Comparison of ENCODE assay signal across 11 cellular contexts in genomic region chr1:1144843-1145546, GRCh38. TPM values are rescaled to one million over a fixed set of nuclear protein-coding genes. Genes with fewer than 3 reads are reported as not detected.
DNase-seq lines count a peak whose midpoint lies in the region; ATAC-seq and TF ChIP-seq lines count a peak whose summit lies in the region.
"Had no signal": no experiment of that assay in that cellular context is flagged by ENCODE, and none has a peak within 500 bp of the region (broad histone marks: within the 10 kb centered on the region; RNA-seq: fewer than 3 reads in every experiment).

No MANE protein-coding gene starts in this region.

- H3K4me3 ChIP-seq in BLaER1 (peak overlapping the region; percentile 29), HL-60 (replicated peaks; ENCODE audit: insufficient read depth, low read length) (no peak overlapping the region)
- H3K4me3 ChIP-seq: gastroesophageal sphincter had no signal

- H3K27me3 ChIP-seq in BLaER1, result peaks cover 5% of the 10 kb centered on the region; the same call in 1 of the 2 replicates
- H3K27me3 ChIP-seq in HL-60 (ENCODE audit: insufficient read depth, poor library complexity, severe bottlenecking), result no peaks in the 10 kb centered on the region

- no peaks in the 10 kb centered on the region for H3K36me3 Mint-ChIP-seq in activated naive CD8-positive, alpha-beta T cell treated with anti-CD3 and anti-CD28 coated beads, Interleukin-2, amount 10 ng/mL, durations not matched to agents 7 days and 5 days

- H3K27me3 Mint-ChIP-seq in activated naive CD8-positive, alpha-beta T cell treated with anti-CD3 and anti-CD28 coated beads, Interleukin-2, amount 10 ng/mL, durations not matched to agents 7 days and 5 days, result no peaks in the 10 kb centered on the region

- peak overlapping the region; percentile 8 for H3K4me3 Mint-ChIP-seq in activated naive CD8-positive, alpha-beta T cell treated with anti-CD3 and anti-CD28 coated beads, Interleukin-2, amount 10 ng/mL, durations not matched to agents 7 days and 5 days

- peak overlapping the region; percentile 99 for H3K27ac Mint-ChIP-seq in activated naive CD8-positive, alpha-beta T cell treated with anti-CD3 and anti-CD28 coated beads, Interleukin-2, amount 10 ng/mL, durations not matched to agents 7 days and 5 days

- POLR2A ChIA-PET in activated naive CD8-positive, alpha-beta T cell treated with anti-CD3 and anti-CD28 coated beads, Interleukin-2, amount 10 ng/mL, durations not matched to agents 7 days and 5 days (lab: Charles Lee), result interaction anchor here (0.6 to 1.2 kb wide), 5 partner anchors 10 to 43 kb away, joined by 3 to 4 read pairs (median 3); partner anchors contain the start of gene TTLL10

- TF ChIP-seq CTCF in HL-60 (IDR thresholded peaks at IDR 0.05; ENCODE audit: insufficient read depth, low read length), result no peak

- H3K36me3 ChIP-seq in BLaER1, result no peaks in the 10 kb centered on the region
- H3K36me3 ChIP-seq: gastroesophageal sphincter had no signal

- peak overlapping the region; percentile 97 for H3K27ac ChIP-seq in BLaER1
- H3K27ac ChIP-seq in HL-60 (replicated peaks), result peak overlapping the region; percentile 94
- H3K27ac ChIP-seq: gastroesophageal sphincter had no signal

- peaks cover 4% of the 10 kb centered on the region for H3K4me1 Mint-ChIP-seq in activated naive CD8-positive, alpha-beta T cell treated with anti-CD3 and anti-CD28 coated beads, Interleukin-2, amount 10 ng/mL, durations not matched to agents 7 days and 5 days

- peak overlapping the region; percentile 83 for H3K9ac ChIP-seq in BLaER1

- H4K20me1 ChIP-seq in BLaER1, result no peaks in the 10 kb centered on the region

- H3K9me3 Mint-ChIP-seq in activated naive CD8-positive, alpha-beta T cell treated with anti-CD3 and anti-CD28 coated beads, Interleukin-2, amount 10 ng/mL, durations not matched to agents 7 days and 5 days, result no peaks in the 10 kb centered on the region

- H3K4me1 ChIP-seq in BLaER1, result peaks cover 67% of the 10 kb centered on the region
- H3K4me1 ChIP-seq: gastroesophageal sphincter had no signal

- DNase-seq in HL-60 (ENCODE audit: low read depth in 1 of 2, low spot score in 1 of 2) (no peak), myocyte (ENCODE audit: low read depth) (peak; percentile 50), NCI-H1092 treated with DMSO at 0.1 percent for 48 hours (lab: John Stamatoyannopoulos, UW) (no peak), GM19238 (ENCODE audit: insufficient read length, low spot score) (no peak), medulla oblongata (ENCODE audit: extremely low spot score) (no peak)
- DNase-seq in activated naive CD8-positive, alpha-beta T cell treated with anti-CD3 and anti-CD28 coated beads, Interleukin-2, amount 10 ng/mL, durations not matched to agents 7 days and 5 days, result no peak
- DNase-seq: amniotic stem cell had no signal

- no peak for ATAC-seq in activated naive CD8-positive, alpha-beta T cell treated with anti-CD3 and anti-CD28 coated beads, Interleukin-2, amount 10 ng/mL, durations not matched to agents 7 days and 5 days (ENCODE audit: low read depth)
- no peak for ATAC-seq in HG03565 (IDR thresholded peaks at IDR 0.05; ENCODE audit: unreplicated experiment)
- ATAC-seq: gastroesophageal sphincter, SK-N-SH treated with all-trans-retinoic acid at 6 μM for 48 hours had no signal

- H3K4me2 ChIP-seq in BLaER1, result peak overlapping the region; percentile 81

- no peaks in the 10 kb centered on the region for H3K9me3 ChIP-seq in BLaER1
- H3K9me3 ChIP-seq: gastroesophageal sphincter had no signal

RNA-seq across cellular contexts. Expression of gene TTLL10, which starts 28.7 kb away (rescaled TPM):
- not detected for total RNA-seq in activated naive CD8-positive, alpha-beta T cell treated with anti-CD3 and anti-CD28 coated beads, Interleukin-2, amount 10 ng/mL, durations not matched to agents 7 days and 5 days
- total RNA-seq in myocyte, result not detected in 2 replicates
- polyA plus RNA-seq in myocyte (2012), result not detected

RNA-seq across cellular contexts. Expression of gene C1orf159, which starts 29.1 kb away (rescaled TPM):
- 10 to 100 TPM; 22.7 to 23.0 TPM for total RNA-seq in activated naive CD8-positive, alpha-beta T cell treated with anti-CD3 and anti-CD28 coated beads, Interleukin-2, amount 10 ng/mL, durations not matched to agents 7 days and 5 days
- total RNA-seq in myocyte, result 10.0 and 11.7 TPM in 2 replicates
- 7.3 TPM for polyA plus RNA-seq in myocyte (2012)
